Comparison of ENCODE assay signal across 1 cellular context in genomic region chr2:100589527-100589926, GRCh38.
TF ChIP-seq lines count a peak whose summit lies in the region.

No MANE protein-coding gene starts in this region.

TF ChIP-seq in K562, 482 proteins besides CTCF, POLR2A, EP300 and RAD21 (continued from another document):
- peak; percentile 44; the same call in 1 of the 2 replicates for TF ChIP-seq ZBTB40 (IDR thresholded peaks at IDR 0.05)
- TF ChIP-seq ZBTB40 (CRISPR knock-in tag; IDR thresholded peaks at IDR 0.05), result no peak
- TF ChIP-seq ETV1 (tag; conservative IDR thresholded peaks at IDR 0.05; ENCODE audit: low read depth), result peak; percentile 87
- TF ChIP-seq CEBPZ (IDR thresholded peaks at IDR 0.05; ENCODE audit: borderline replicate concordance, low read depth, low read length), result no peak
- TF ChIP-seq GMEB1 (CRISPR knock-in tag; IDR thresholded peaks at IDR 0.05), result no peak
- no peak for TF ChIP-seq KLF6 (CRISPR knock-in tag; IDR thresholded peaks at IDR 0.05; ENCODE audit: borderline replicate concordance)
- TF ChIP-seq KAT7 (CRISPR knock-in tag; IDR thresholded peaks at IDR 0.05; ENCODE audit: borderline replicate concordance), result no peak
- TF ChIP-seq ZNF431 (CRISPR knock-in tag; IDR thresholded peaks at IDR 0.05), result no peak
- TF ChIP-seq SMAD2 (IDR thresholded peaks at IDR 0.05; ENCODE audit: low read depth, low read length), result no peak
- TF ChIP-seq PCBP2 (IDR thresholded peaks at IDR 0.05; ENCODE audit: low read depth, low read length, poor library complexity, severe bottlenecking), result no peak
- no peak for TF ChIP-seq MYNN (IDR thresholded peaks at IDR 0.05)
- TF ChIP-seq MYNN (CRISPR knock-in tag; IDR thresholded peaks at IDR 0.05), result no peak
- TF ChIP-seq PRMT5 (CRISPR knock-in tag; IDR thresholded peaks at IDR 0.05), result no peak
- no peak for TF ChIP-seq U2AF2 (optimal IDR thresholded peaks at IDR 0.05; ENCODE audit: low read depth, low read length)
- TF ChIP-seq ZBTB8A (IDR thresholded peaks at IDR 0.05; ENCODE audit: partially characterized antibody), result no peak
- no peak for TF ChIP-seq TFE3 (CRISPR knock-in tag; IDR thresholded peaks at IDR 0.05)
- TF ChIP-seq DACH1 (IDR thresholded peaks at IDR 0.05; ENCODE audit: partially characterized antibody), result no peak
- TF ChIP-seq ZZZ3 (IDR thresholded peaks at IDR 0.05), result no peak
- TF ChIP-seq CC2D1A (IDR thresholded peaks at IDR 0.05), result no peak
- TF ChIP-seq MLX (CRISPR knock-in tag; conservative IDR thresholded peaks at IDR 0.05), result no peak
- TF ChIP-seq ZNF589 (CRISPR knock-in tag; IDR thresholded peaks at IDR 0.05; ENCODE audit: low read depth), result peak; percentile 53; the same call in 1 of the 2 replicates
- peak; percentile 19; the same call in 1 of the 2 replicates for TF ChIP-seq CXXC5 (CRISPR knock-in tag; IDR thresholded peaks at IDR 0.05)
- TF ChIP-seq FOXM1 (IDR thresholded peaks at IDR 0.05; ENCODE audit: low read depth), result no peak
- no peak for TF ChIP-seq FOXM1 (CRISPR knock-in tag; IDR thresholded peaks at IDR 0.05; ENCODE audit: low read depth)
- no peak for TF ChIP-seq E4F1 (CRISPR knock-in tag; IDR thresholded peaks at IDR 0.05; ENCODE audit: borderline replicate concordance)
TF ChIP-seq in K562: peak in this region for 12.
